22 cellular contexts compared by ENCODE assay signal in the genomic region with DNA sequence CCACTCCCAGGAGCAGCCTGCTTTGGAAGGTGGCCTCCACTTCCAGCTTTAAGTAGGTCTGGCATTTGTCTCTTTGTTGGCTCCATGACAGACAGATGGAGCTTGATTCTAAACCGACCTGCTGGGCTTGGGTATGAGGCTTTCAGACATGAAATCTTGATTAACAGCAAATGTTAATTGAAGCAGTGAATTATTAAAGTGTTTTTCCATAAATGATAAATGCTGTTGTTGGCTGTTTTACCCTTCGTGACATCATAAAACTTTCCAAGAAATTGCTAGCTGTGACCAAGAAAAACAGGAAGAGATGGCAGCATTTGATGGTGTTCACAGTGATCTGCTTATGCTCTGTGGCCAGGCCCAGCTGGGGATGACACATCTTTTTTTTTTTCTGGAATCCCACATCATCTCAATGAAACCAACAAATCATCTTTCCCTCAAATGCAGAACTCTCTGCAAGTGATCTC.
DNase-seq lines count a peak whose midpoint lies in the region; ATAC-seq and TF ChIP-seq lines count a peak whose summit lies in the region.
"Had no signal": no experiment of that assay in that cellular context is flagged by ENCODE, and none has a peak within 500 bp of the region (broad histone marks: within the 10 kb centered on the region; RNA-seq: fewer than 3 reads in every experiment).

No MANE protein-coding gene starts in this region.

- TF ChIP-seq POLR2A in heart left ventricle (IDR thresholded peaks at IDR 0.05), result no peak
- no peak for TF ChIP-seq POLR2A in gastrocnemius medialis (IDR thresholded peaks at IDR 0.05)

- peak in 3 of 4 donors; percentile 32 to 71 (median 58) for ATAC-seq in heart left ventricle
- no peak for ATAC-seq in Right ventricle myocardium inferior
- ATAC-seq in HG03045 (IDR thresholded peaks at IDR 0.05; ENCODE audit: unreplicated experiment), result no peak
- ATAC-seq in gastrocnemius medialis, result no peak

- DNase-seq in heart left ventricle, result no peak
- DNase-seq in Right ventricle myocardium inferior (ENCODE audit: missing footprints), result no peak
- DNase-seq in RPMI7951 (ENCODE audit: low read depth), result peak; percentile 2
- DNase-seq in fibroblast of villous mesenchyme (ENCODE audit: low read depth), result peak; percentile 36
- DNase-seq in stromal cell of bone marrow (ENCODE audit: low read depth), result peak; percentile 3
- no peak for DNase-seq in germinal center (ENCODE audit: low spot score)
- DNase-seq in gastrocnemius medialis, result no peak
- DNase-seq: activated CD4-positive, alpha-beta memory T cell treated with anti-CD3 and anti-CD28 coated beads, Interleukin-2, amount 10 ng/mL, durations not matched to agents 7 days and 5 days; activated naive CD8-positive, alpha-beta T cell treated with anti-CD3 and anti-CD28 coated beads, Interleukin-2, amount 10 ng/mL, durations not matched to agents 7 days and 5 days; CD4-positive, alpha-beta memory T cell; DMS79 treated with DMSO at 0.1 percent for 48 hours; erythroblast; HFFc6; kidney; NCI-H69; retina; stomach; SW 1271 had no signal

- WGBS in heart left ventricle, 4 donors, result 22 to 34% (median 26%) methylated on average over 2 of the region's 2 CpGs

- H3K4me1 ChIP-seq in heart left ventricle (peaks cover 0 to 2% (median 0%) of the 10 kb centered on the region in 12 donors), gastrocnemius medialis (no peaks in the 10 kb centered on the region)
- H3K4me1 ChIP-seq: stomach, uterus had no signal

- intact Hi-C loops in heart left ventricle (cut with DNase I) (no loop called here), Right ventricle myocardium inferior (cut with DNase I) (no loop called here), gastrocnemius medialis (cut with DNase I; ENCODE audit: low total_unique reads) (no loop called here)

- no peaks in the 10 kb centered on the region for H3K36me3 ChIP-seq in heart left ventricle
- no peaks in the 10 kb centered on the region for H3K36me3 ChIP-seq in gastrocnemius medialis
- H3K36me3 ChIP-seq: heart right ventricle, stomach, uterus had no signal

- in situ Hi-C loops in gastrocnemius medialis (cut with MboI; ENCODE audit: low sequenced_read_pairs in 4 of 4), result no loop called here

- H3K27me3 ChIP-seq in heart left ventricle, result no peaks in the 10 kb centered on the region
- no peaks in the 10 kb centered on the region for H3K27me3 ChIP-seq in gastrocnemius medialis
- H3K27me3 ChIP-seq: heart right ventricle, stomach, uterus had no signal

- no peak overlapping the region for H3K4me3 ChIP-seq in heart left ventricle
- no peak overlapping the region for H3K4me3 ChIP-seq in fibroblast of villous mesenchyme (ENCODE audit: low read depth, low read length)
- H3K4me3 ChIP-seq in gastrocnemius medialis, result no peak overlapping the region
- H3K4me3 ChIP-seq: heart right ventricle, stomach, uterus had no signal

- TF ChIP-seq CTCF in heart left ventricle (IDR thresholded peaks at IDR 0.05) (no peak), fibroblast of villous mesenchyme (IDR thresholded peaks at IDR 0.05; ENCODE audit: insufficient read depth, low read depth, low read length) (no peak), gastrocnemius medialis (IDR thresholded peaks at IDR 0.05 in 4 of 5, conservative IDR thresholded peaks at IDR 0.05 in 1 of 5) (no peak)

- H3K27ac ChIP-seq in heart left ventricle (no peak overlapping the region), gastrocnemius medialis (no peak overlapping the region)
- H3K27ac ChIP-seq: heart right ventricle, stomach, uterus, VCaP had no signal

- H3K9me3 ChIP-seq in heart left ventricle (peaks cover 0 to 3% (median 0%) of the 10 kb centered on the region in 12 donors), gastrocnemius medialis (no peaks in the 10 kb centered on the region)
- H3K9me3 ChIP-seq: stomach, uterus had no signal

Comparison
In these comparisons a context has a peak if more than half of its experiments do, and no peak if none do; other contexts are left out.
1. ATAC-seq: peak in heart left ventricle (3 of 4); none in Right ventricle myocardium inferior (single experiment), HG03045 (single experiment) and gastrocnemius medialis (0 of 2).
2. DNase-seq: peak in RPMI7951 (single experiment), fibroblast of villous mesenchyme (single experiment) and stromal cell of bone marrow (single experiment); none in heart left ventricle (0 of 5), Right ventricle myocardium inferior (single experiment), germinal center (single experiment) and gastrocnemius medialis (0 of 2).